In genomic region chr13:40389081-40389641, GRCh38 we compare ENCODE assay signal across 7 cellular contexts.
DNase-seq lines count a peak whose midpoint lies in the region; ATAC-seq, FAIRE-seq and TF ChIP-seq lines count a peak whose summit lies in the region.

No MANE protein-coding gene starts in this region.

- FAIRE-seq in H54 (lab: Jason Lieb, UNC), result no peak

- ATAC-seq in GM21381 (IDR thresholded peaks at IDR 0.05; ENCODE audit: unreplicated experiment), result peak; percentile 52
- peak; percentile 57 for ATAC-seq in HG03439 (IDR thresholded peaks at IDR 0.05; ENCODE audit: unreplicated experiment)

- peak; percentile 27 for DNase-seq in activated effector memory CD4-positive, alpha-beta T cell treated with Interleukin-2 at 50 U/mL for 16 hours
- peak; percentile 14 to 27 for DNase-seq in stimulated activated CD4-positive, alpha-beta T cell treated with anti-CD3 and anti-CD28 coated beads, Interleukin-12 subunit alpha, Interleukin-12 subunit beta, amount 100 ng/mL, for 24 hours (ENCODE audit: low read depth in 2 of 2)
- DNase-seq in H54 (ENCODE audit: insufficient read length, low spot score) (no peak), AML-193 (lab: John Stamatoyannopoulos, UW) (no peak), DMS153 treated with DMSO at 0.1 percent for 48 hours (lab: John Stamatoyannopoulos, UW; ENCODE audit: unreplicated experiment) (no peak)

- no peak for TF ChIP-seq POLR2A in H54 (IDR thresholded peaks at IDR 0.05; ENCODE audit: low read depth, low read length)

Comparison
In these comparisons a context has a peak if more than half of its experiments do, and no peak if none do; other contexts are left out.
1. DNase-seq: peak in activated effector memory CD4-positive, alpha-beta T cell treated with Interleukin-2 at 50 U/mL for 16 hours (single experiment) and stimulated activated CD4-positive, alpha-beta T cell treated with anti-CD3 and anti-CD28 coated beads, Interleukin-12 subunit alpha, Interleukin-12 subunit beta, amount 100 ng/mL, for 24 hours (2 of 2); none in H54 (single experiment), AML-193 (0 of 2) and DMS153 treated with DMSO at 0.1 percent for 48 hours (single experiment).